8 cellular contexts compared by ENCODE assay signal in the genomic region with DNA sequence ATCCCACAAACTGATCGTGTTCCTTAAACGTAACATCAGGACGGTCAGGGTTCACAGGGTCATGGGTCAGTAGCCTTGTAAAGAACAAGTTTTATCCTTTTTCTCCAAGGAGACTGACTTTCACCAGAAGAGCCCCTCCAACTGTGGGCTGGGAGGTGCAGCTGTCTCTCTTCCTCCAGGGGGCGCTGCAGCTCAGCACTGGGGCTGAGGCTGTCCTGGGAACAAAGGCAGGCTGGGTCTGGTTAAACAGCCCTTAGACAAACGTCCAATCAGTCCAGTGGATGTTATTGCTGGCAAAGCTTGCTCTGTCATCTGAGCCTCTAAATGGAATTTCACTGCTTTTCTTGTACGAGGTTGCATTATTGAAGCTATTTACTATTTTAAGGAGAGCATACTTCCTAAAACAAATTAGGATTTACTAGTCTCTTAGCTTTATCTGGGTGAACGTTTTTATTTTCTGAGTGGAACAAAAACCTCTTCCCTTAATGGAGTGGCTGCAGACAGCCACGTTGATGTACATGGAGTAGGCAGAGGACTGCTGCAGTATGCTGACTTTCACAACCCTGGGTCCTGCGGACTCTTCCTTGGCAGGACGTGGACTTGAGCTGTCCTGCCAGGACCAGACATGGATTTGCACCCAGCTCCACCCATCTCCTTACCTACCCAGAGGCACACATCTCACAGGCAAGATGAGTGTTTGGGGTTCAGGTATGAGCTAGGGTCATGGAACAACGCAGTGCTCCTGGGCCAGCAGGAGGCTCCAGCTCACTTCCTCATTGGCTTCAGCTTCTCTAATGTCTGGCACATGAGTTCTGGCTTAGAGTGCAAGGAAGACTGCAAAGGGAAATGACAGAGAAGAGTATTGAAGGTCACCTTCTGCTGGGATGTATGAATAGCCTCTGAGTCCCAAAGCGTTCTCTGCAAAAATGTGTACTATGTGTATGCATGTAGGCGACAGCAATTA. TPM values are rescaled to one million over a fixed set of nuclear protein-coding genes. Genes with fewer than 3 reads are reported as not detected.
DNase-seq lines count a peak whose midpoint lies in the region; ATAC-seq, FAIRE-seq and TF ChIP-seq lines count a peak whose summit lies in the region.

No MANE protein-coding gene starts in this region.

- no peak overlapping the region for H3K27ac Mint-ChIP-seq in CD4-positive, alpha-beta T cell
- no peak overlapping the region for H3K27ac Mint-ChIP-seq in activated T-helper 2 cell treated with anti-CD3 and anti-CD28 coated beads, Interferon-gamma antibody, Interleukin-2, Interleukin-4, amounts not matched to agents 10 μg/mL and 5 μg/mL and 100 μg/mL, durations not matched to agents 14 hours and 24 hours and 36 hours

- H3K4me1 Mint-ChIP-seq in CD4-positive, alpha-beta T cell (ENCODE audit: low read depth) = peaks cover 20% of the 10 kb centered on the region
- peaks cover 16% of the 10 kb centered on the region for H3K4me1 Mint-ChIP-seq in activated T-helper 2 cell treated with anti-CD3 and anti-CD28 coated beads, Interferon-gamma antibody, Interleukin-2, Interleukin-4, amounts not matched to agents 10 μg/mL and 5 μg/mL and 100 μg/mL, durations not matched to agents 14 hours and 24 hours and 36 hours (ENCODE audit: low read depth)

- H3K4me3 ChIP-seq in fibroblast of villous mesenchyme (ENCODE audit: low read depth, low read length) = no peak overlapping the region
- H3K4me3 ChIP-seq in thyroid gland (replicated peaks in 1 of 3) = no peak overlapping the region

- TF ChIP-seq CTCF in CD4-positive, alpha-beta T cell (IDR thresholded peaks at IDR 0.05) = peak; percentile 88
- TF ChIP-seq CTCF in fibroblast of villous mesenchyme (IDR thresholded peaks at IDR 0.05; ENCODE audit: insufficient read depth, low read depth, low read length) = peak; percentile 98
- peak in 1 of 3 donors; percentile 27 for TF ChIP-seq CTCF in omental fat pad (IDR thresholded peaks at IDR 0.05)
- peak; percentile 78 to 95 (median 90) for TF ChIP-seq CTCF in thyroid gland (IDR thresholded peaks at IDR 0.05)

- POLR2A ChIA-PET in CD4-positive, alpha-beta T cell (lab: Charles Lee) = interaction anchor here (1.0 to 1.7 kb wide), 3 partner anchors 8 to 12 kb away, joined by 3 to 6 read pairs (median 5); a partner anchor contains a TSS

- no peak for FAIRE-seq in HTR-8/SVneo (lab: Jason Lieb, UNC)
- FAIRE-seq in RCC 7860 (lab: Jason Lieb, UNC) = no peak

- no peak overlapping the region for H3K4me3 Mint-ChIP-seq in CD4-positive, alpha-beta T cell
- H3K4me3 Mint-ChIP-seq in activated T-helper 2 cell treated with anti-CD3 and anti-CD28 coated beads, Interferon-gamma antibody, Interleukin-2, Interleukin-4, amounts not matched to agents 10 μg/mL and 5 μg/mL and 100 μg/mL, durations not matched to agents 14 hours and 24 hours and 36 hours (ENCODE audit: low read depth) = no peak overlapping the region

- peaks cover 0 to 7% of the 10 kb centered on the region in 2 donors for H3K4me1 ChIP-seq in thyroid gland

- H3K27ac ChIP-seq in CD4-positive, alpha-beta T cell (ENCODE audit: low read depth, low read length) = no peak overlapping the region
- peak overlapping the region in 1 of 3 donors; percentile 47 for H3K27ac ChIP-seq in thyroid gland

- intact Hi-C loops in CD4-positive, alpha-beta T cell (cut with DNase I, micrococcal nuclease) = loop anchor here in 1 of 2 experiments (1.0 kb wide), 1 partner anchor 345 kb away; no protein-coding TSS in a partner anchor
- intact Hi-C loops in activated T-helper 2 cell treated with anti-CD3 and anti-CD28 coated beads, Interferon-gamma antibody, Interleukin-2, Interleukin-4, amounts not matched to agents 10 μg/mL and 5 μg/mL and 100 μg/mL, durations not matched to agents 14 hours and 24 hours and 36 hours (cut with micrococcal nuclease) = no loop called here
- intact Hi-C loops in thyroid gland (cut with DNase I) = loop anchor here (5.0 kb wide), 1 partner anchor 346 kb away; no protein-coding TSS in a partner anchor

- ATAC-seq in CD4-positive, alpha-beta T cell (ENCODE audit: poor library complexity) = peak; percentile 87
- peak; percentile 58 for ATAC-seq in omental fat pad (ENCODE audit: low FRiP score)

- peaks cover 40% of the 10 kb centered on the region in 2 donors for H3K36me3 ChIP-seq in thyroid gland

- H3K36me3 Mint-ChIP-seq in CD4-positive, alpha-beta T cell (ENCODE audit: low read depth) = peaks cover 87% of the 10 kb centered on the region
- H3K36me3 Mint-ChIP-seq in activated T-helper 2 cell treated with anti-CD3 and anti-CD28 coated beads, Interferon-gamma antibody, Interleukin-2, Interleukin-4, amounts not matched to agents 10 μg/mL and 5 μg/mL and 100 μg/mL, durations not matched to agents 14 hours and 24 hours and 36 hours (ENCODE audit: low read depth) = peaks cover 75% of the 10 kb centered on the region

- no peaks in the 10 kb centered on the region for H3K27me3 Mint-ChIP-seq in CD4-positive, alpha-beta T cell
- no peaks in the 10 kb centered on the region for H3K27me3 Mint-ChIP-seq in activated T-helper 2 cell treated with anti-CD3 and anti-CD28 coated beads, Interferon-gamma antibody, Interleukin-2, Interleukin-4, amounts not matched to agents 10 μg/mL and 5 μg/mL and 100 μg/mL, durations not matched to agents 14 hours and 24 hours and 36 hours (ENCODE audit: low read depth)

- TF ChIP-seq POLR2A in thyroid gland (IDR thresholded peaks at IDR 0.05) = no peak

- no peaks in the 10 kb centered on the region for H3K9me3 Mint-ChIP-seq in CD4-positive, alpha-beta T cell
- H3K9me3 Mint-ChIP-seq in activated T-helper 2 cell treated with anti-CD3 and anti-CD28 coated beads, Interferon-gamma antibody, Interleukin-2, Interleukin-4, amounts not matched to agents 10 μg/mL and 5 μg/mL and 100 μg/mL, durations not matched to agents 14 hours and 24 hours and 36 hours = no peaks in the 10 kb centered on the region

- H3K27me3 ChIP-seq in CD4-positive, alpha-beta T cell (ENCODE audit: control insufficient read depth, insufficient read depth, low read length) = no peaks in the 10 kb centered on the region
- H3K27me3 ChIP-seq in thyroid gland = no peaks in the 10 kb centered on the region

- CTCF ChIA-PET in CD4-positive, alpha-beta T cell (lab: Charles Lee) = interaction anchor here (1.0 to 2.5 kb wide), 12 partner anchors 8 to 345 kb away, joined by 3 to 9 read pairs (median 4); a partner anchor contains a TSS

- 56 to 59% methylated on average over 13 of the region's 13 CpGs for WGBS in thyroid gland, 2 donors

- DNase-seq in CD4-positive, alpha-beta T cell = peak; percentile 56 to 75 (median 63)
- peak; percentile 60 for DNase-seq in HTR-8/SVneo (ENCODE audit: insufficient read length, low spot score)
- peak; percentile 20 for DNase-seq in RCC 7860 (ENCODE audit: low spot score)
- DNase-seq in activated T-helper 2 cell treated with anti-CD3 and anti-CD28 coated beads, Interferon-gamma antibody, Interleukin-2, Interleukin-4, amounts not matched to agents 10 μg/mL and 5 μg/mL and 100 μg/mL, durations not matched to agents 14 hours and 24 hours and 36 hours (ENCODE audit: low spot score) = peak; percentile 49
- peak; percentile 81 for DNase-seq in fibroblast of villous mesenchyme (ENCODE audit: low read depth)
- DNase-seq in omental fat pad (ENCODE audit: low spot score) = peak; percentile 64
- peak; percentile 82 to 88 for DNase-seq in thyroid gland
- no peak for DNase-seq in cortex of kidney (lab: John Stamatoyannopoulos, UW)

- no peaks in the 10 kb centered on the region for H3K9me3 ChIP-seq in CD4-positive, alpha-beta T cell (ENCODE audit: control insufficient read depth, low read length)
- H3K9me3 ChIP-seq in thyroid gland = no peaks in the 10 kb centered on the region

RNA-seq across cellular contexts. Expression of a gene that starts 7.8 kb away (rescaled TPM):
- 10 to 100 TPM; 49.2 to 50.2 TPM for total RNA-seq in CD4-positive, alpha-beta T cell
- 93.0 and 94.9 TPM in 2 replicates for total RNA-seq in activated T-helper 2 cell treated with anti-CD3 and anti-CD28 coated beads, Interferon-gamma antibody, Interleukin-2, Interleukin-4, amounts not matched to agents 10 μg/mL and 5 μg/mL and 100 μg/mL, durations not matched to agents 14 hours and 24 hours and 36 hours
- total RNA-seq in fibroblast of villous mesenchyme = 19.3 and 32.8 TPM in 2 replicates
- 10 to 100 TPM; 16.9 to 46.6 (median 22.6) TPM for total RNA-seq in omental fat pad
- total RNA-seq in thyroid gland = 10 to 100 TPM; 19.2 to 21.6 (median 20.3) TPM

RNA-seq across cellular contexts. Expression of a gene that starts 36.9 kb away (rescaled TPM):
- total RNA-seq in CD4-positive, alpha-beta T cell = under 1 TPM in 1 of 2 experiments, not detected in 1; 0.14 TPM
- 0.21 and 0.28 TPM in 2 replicates for total RNA-seq in activated T-helper 2 cell treated with anti-CD3 and anti-CD28 coated beads, Interferon-gamma antibody, Interleukin-2, Interleukin-4, amounts not matched to agents 10 μg/mL and 5 μg/mL and 100 μg/mL, durations not matched to agents 14 hours and 24 hours and 36 hours
- total RNA-seq in fibroblast of villous mesenchyme = not detected in 2 replicates
- not detected for total RNA-seq in omental fat pad
- not detected for total RNA-seq in thyroid gland
